ENCODE assay signal across 18 cellular contexts in genomic region chr4:6259886-6260285, GRCh38. TPM values are rescaled to one million over a fixed set of nuclear protein-coding genes. Genes with fewer than 3 reads are reported as not detected.
DNase-seq lines count a peak whose midpoint lies in the region; ATAC-seq and TF ChIP-seq lines count a peak whose summit lies in the region.
"Had no signal": no experiment of that assay in that cellular context is flagged by ENCODE, and none has a peak within 500 bp of the region (broad histone marks: within the 10 kb centered on the region; RNA-seq: fewer than 3 reads in every experiment).

No MANE protein-coding gene starts in this region.

- H3K4me3 ChIP-seq in BLaER1: no peak overlapping the region; the same call in 1 of the 2 replicates
- no peak overlapping the region for H3K4me3 ChIP-seq in lower lobe of right lung
- H3K4me3 ChIP-seq: A549 had no signal

- ATAC-seq in lower lobe of right lung (no peak), GM18858 (IDR thresholded peaks at IDR 0.05; ENCODE audit: unreplicated experiment) (no peak)
- ATAC-seq: A549; CD8-positive, alpha-beta T cell; HepG2 had no signal

- peak overlapping the region; percentile 89 for H3K4me2 ChIP-seq in BLaER1
- H3K4me2 ChIP-seq: A549 had no signal

- H3K9ac ChIP-seq in BLaER1: peak overlapping the region; percentile 7; the same call in 1 of the 2 replicates

- TF ChIP-seq CTCF in lower lobe of right lung (IDR thresholded peaks at IDR 0.05): no peak

- H3K9me3 ChIP-seq in BLaER1: peaks cover 10% of the 10 kb centered on the region; the same call in 1 of the 2 replicates
- no peaks in the 10 kb centered on the region for H3K9me3 ChIP-seq in lower lobe of right lung
- H3K9me3 ChIP-seq: A549 had no signal

- DNase-seq in caudate nucleus (lab: John Stamatoyannopoulos, UW) (no peak), lower lobe of right lung (peak; percentile 10), posterior vena cava (ENCODE audit: low spot score) (peak; percentile 43), RKO (ENCODE audit: low spot score) (no peak), germinal center (ENCODE audit: low spot score) (no peak), T1000 (lab: John Stamatoyannopoulos, UW) (no peak)
- DNase-seq: AML-193; Calu3; CD8-positive, alpha-beta T cell; DMS79 treated with DMSO at 0.1 percent for 48 hours; GF-D8; GOT3; H9 had no signal

- peaks cover 100% of the 10 kb centered on the region for H3K4me1 ChIP-seq in BLaER1
- no peaks in the 10 kb centered on the region for H3K4me1 ChIP-seq in lower lobe of right lung
- H3K4me1 ChIP-seq: A549 had no signal

- intact Hi-C loops in lower lobe of right lung (cut with DNase I) (loop anchor here (5.0 kb wide), 1 partner anchor 67 kb away; no protein-coding TSS in a partner anchor), posterior vena cava (cut with DNase I) (no loop called here)

- no peaks in the 10 kb centered on the region for H3K27me3 ChIP-seq in BLaER1
- H3K27me3 ChIP-seq in lower lobe of right lung (ENCODE audit: low read depth): peaks cover 4% of the 10 kb centered on the region

- H3K27ac ChIP-seq in BLaER1: peak overlapping the region; percentile 78
- peak overlapping the region; percentile 68 for H3K27ac ChIP-seq in caudate nucleus (ENCODE audit: low read depth, low read length)
- H3K27ac ChIP-seq in lower lobe of right lung: no peak overlapping the region
- H3K27ac ChIP-seq: 22Rv1, A549 had no signal

- H4K20me1 ChIP-seq in BLaER1: no peaks in the 10 kb centered on the region

- H3K36me3 ChIP-seq in BLaER1 (no peaks in the 10 kb centered on the region), lower lobe of right lung (no peaks in the 10 kb centered on the region)

RNA-seq across cellular contexts. Expression of gene WFS1, which starts 9.8 kb away (rescaled TPM):
- total RNA-seq in lower lobe of right lung (70.3 TPM), posterior vena cava (10 to 100 TPM; 48.9 to 52.6 TPM)

RNA-seq across cellular contexts. Expression of gene JAKMIP1, which starts 59.5 kb away (rescaled TPM):
- total RNA-seq in lower lobe of right lung: 0.65 TPM
- total RNA-seq in posterior vena cava: under 1 TPM; 0.14 TPM
- total RNA-seq: Calu3, HepG2 had no signal

Comparison
In these comparisons a context has a peak if more than half of its experiments do, and no peak if none do; other contexts are left out.
1. DNase-seq: peak in lower lobe of right lung (single experiment) and posterior vena cava (single experiment); none in caudate nucleus (0 of 61), RKO (single experiment), germinal center (single experiment) and T1000 (single experiment).